Comparison of ENCODE assay signal across 10 cellular contexts in the genomic region with DNA sequence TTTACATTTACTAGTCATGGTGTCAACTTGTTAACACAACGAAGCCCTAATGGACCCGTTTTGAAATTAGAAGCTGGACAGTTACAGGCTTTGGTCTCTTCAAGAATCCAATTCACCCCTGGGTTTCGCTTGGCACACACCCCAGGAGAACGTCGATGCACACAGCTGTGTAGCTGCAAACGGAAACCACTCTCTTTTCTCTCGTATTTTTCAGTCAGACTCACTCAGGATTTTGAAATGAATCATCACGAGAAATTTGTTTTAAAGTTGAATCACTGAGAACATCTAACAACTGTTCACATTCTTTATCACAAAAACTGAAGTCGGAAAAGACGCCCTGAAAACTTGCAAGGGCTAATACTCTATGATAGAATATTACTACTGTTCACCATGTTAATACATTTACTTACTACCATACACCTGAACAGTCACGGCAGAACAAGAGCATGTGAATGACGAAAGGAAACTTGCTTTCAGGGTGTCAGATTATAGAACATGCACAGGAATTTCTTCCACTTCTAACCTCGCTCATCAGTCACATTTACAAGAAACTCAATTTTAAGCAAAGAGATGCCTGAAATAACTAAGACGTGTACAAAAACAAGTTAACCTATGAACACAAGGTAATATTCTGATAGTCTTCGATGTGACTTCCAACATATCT. TPM values are rescaled to one million over a fixed set of nuclear protein-coding genes. Genes with fewer than 3 reads are reported as not detected.
A peak's percentile ranks its signal among the peaks of the same experiment; 100 is the strongest.
DNase-seq lines count a peak whose midpoint lies in the region; ATAC-seq and TF ChIP-seq lines count a peak whose summit lies in the region.
"Had no signal": no experiment of that assay in that cellular context is flagged by ENCODE, and none has a peak within 500 bp of the region (broad histone marks: within the 10 kb centered on the region; RNA-seq: fewer than 3 reads in every experiment).

No MANE protein-coding gene starts in this region.

- TSS peak; percentile 22 for BruUV-seq in MCF 10A (replicated peaks; lab: Mats Ljungman, UMichigan)

- in situ Hi-C loops in KBM-7 (cut with MboI; ENCODE audit: low pct_unique_long_range_greater_than_20kb, low sequenced_read_pairs): no loop called here

- POLR2A ChIA-PET in MCF 10A (lab: Yijun Ruan, JAX): interaction anchor here (0.6 to 3.6 kb wide), 7 partner anchors 9 to 1043 kb away, joined by 3 to 25 read pairs (median 4); partner anchors contain the start of gene ERCC1

- H3K4me1 ChIP-seq in muscle layer of duodenum (ENCODE audit: control insufficient read depth in 1 of 2, insufficient read depth in 2 of 2, low read length in 2 of 2): peaks cover 0 to 10% of the 10 kb centered on the region in 2 donors

- peak overlapping the region; percentile 21 for H3K27ac ChIP-seq in muscle layer of duodenum (ENCODE audit: low read length)

- H3K9me3 ChIP-seq in muscle layer of duodenum (ENCODE audit: control insufficient read depth in 1 of 2, low read length in 2 of 2): no peaks in the 10 kb centered on the region

- H3K36me3 ChIP-seq in muscle layer of duodenum (ENCODE audit: control insufficient read depth in 1 of 2, insufficient read depth in 2 of 2, low read length in 2 of 2): no peaks in the 10 kb centered on the region

- TF ChIP-seq CTCF in MCF 10A (IDR thresholded peaks at IDR 0.05; ENCODE audit: unreplicated experiment): no peak

- no peaks in the 10 kb centered on the region for H3K27me3 Mint-ChIP-seq in MCF 10A (ENCODE audit: insufficient read depth, unreplicated experiment)

- H3K27me3 ChIP-seq in muscle layer of duodenum (ENCODE audit: low read depth, low read length): no peaks in the 10 kb centered on the region

- H3K4me3 Mint-ChIP-seq in MCF 10A (ENCODE audit: unreplicated experiment): peak overlapping the region; percentile 59

- H3K4me3 ChIP-seq in muscle layer of duodenum (ENCODE audit: low read depth in 1 of 2, low read length in 2 of 2): no peak overlapping the region

- peaks cover 6% of the 10 kb centered on the region for H3K36me3 Mint-ChIP-seq in MCF 10A (ENCODE audit: insufficient read depth, unreplicated experiment)

- CTCF ChIA-PET in MCF 10A (lab: Yijun Ruan, JAX): interaction anchor here (0.6 to 1.2 kb wide), 4 partner anchors 18 to 120 kb away, joined by 3 to 5 read pairs (median 4); partner anchors contain the start of gene PPP5C

- H3K4me1 Mint-ChIP-seq in MCF 10A (ENCODE audit: insufficient read depth, unreplicated experiment): peaks cover 15% of the 10 kb centered on the region

- H3K27ac Mint-ChIP-seq in MCF 10A (ENCODE audit: low read depth, unreplicated experiment): peak overlapping the region; percentile 81

- ATAC-seq in HG02588 (IDR thresholded peaks at IDR 0.05; ENCODE audit: unreplicated experiment): no peak

- DNase-seq in EH (ENCODE audit: low read depth) (peak; percentile 90), HCEC 1CT (peak; percentile 92), MCF 10A (ENCODE audit: unreplicated experiment) (peak; percentile 75), NCI-H748 treated with DMSO at 0.1 percent for 48 hours (lab: John Stamatoyannopoulos, UW) (no peak), KBM-7 (no peak), HPDE6-E6E7 (ENCODE audit: extremely low spot score) (no peak)
- DNase-seq: activated CD8-positive, alpha-beta memory T cell treated with anti-CD3 and anti-CD28 coated beads for 24 hours; NCI-H526 had no signal

- no peaks in the 10 kb centered on the region for H3K9me3 Mint-ChIP-seq in MCF 10A (ENCODE audit: unreplicated experiment)

- intact Hi-C loops in MCF 10A (cut with micrococcal nuclease): no loop called here

RNA-seq across cellular contexts. Expression of gene PNMA8A, which starts 4.7 kb away (rescaled TPM):
- 6.0 and 7.6 TPM in 2 replicates for total RNA-seq in MCF 10A (2022)

RNA-seq across cellular contexts. Expression of gene PNMA8B, which starts 29.0 kb away (rescaled TPM):
- total RNA-seq in MCF 10A (2022): not detected in 2 replicates

RNA-seq across cellular contexts. Expression of gene PNMA8C, which starts 37.9 kb away (rescaled TPM):
- not detected in 2 replicates for total RNA-seq in MCF 10A (2022)

RNA-seq across cellular contexts. Expression of gene CCDC8, which starts 53.3 kb away (rescaled TPM):
- not detected in 2 replicates for total RNA-seq in MCF 10A (2022)

Comparison
In these comparisons a context has a peak if more than half of its experiments do, and no peak if none do; other contexts are left out.
1. DNase-seq: peak in EH (single experiment), HCEC 1CT (single experiment) and MCF 10A (single experiment); none in NCI-H748 treated with DMSO at 0.1 percent for 48 hours (single experiment), KBM-7 (single experiment) and HPDE6-E6E7 (single experiment).